ENCODE assay signal across 8 cellular contexts in genomic region chr19:6373096-6373812, GRCh38. TPM values are rescaled to one million over a fixed set of nuclear protein-coding genes. Genes with fewer than 3 reads are reported as not detected.
DNase-seq lines count a peak whose midpoint lies in the region; ATAC-seq and TF ChIP-seq lines count a peak whose summit lies in the region.

No MANE protein-coding gene starts in this region.

- peak overlapping the region; percentile 97 for H3K27ac ChIP-seq in colonic mucosa

- peak overlapping the region; percentile 82 for H3K4me3 ChIP-seq in colonic mucosa

- H3K9me3 ChIP-seq in colonic mucosa = no peaks in the 10 kb centered on the region

- peaks cover 11% of the 10 kb centered on the region for H3K4me1 Mint-ChIP-seq in activated CD4-positive, alpha-beta T cell treated with anti-CD3 and anti-CD28 coated beads, Interleukin-2, amount 10 ng/mL, durations not matched to agents 24 days and 14 days

- peaks cover 14% of the 10 kb centered on the region for H3K36me3 Mint-ChIP-seq in activated CD4-positive, alpha-beta T cell treated with anti-CD3 and anti-CD28 coated beads, Interleukin-2, amount 10 ng/mL, durations not matched to agents 24 days and 14 days (ENCODE audit: low read depth)

- no peaks in the 10 kb centered on the region for H3K9me3 Mint-ChIP-seq in activated CD4-positive, alpha-beta T cell treated with anti-CD3 and anti-CD28 coated beads, Interleukin-2, amount 10 ng/mL, durations not matched to agents 24 days and 14 days

- H3K36me3 ChIP-seq in colonic mucosa = no peaks in the 10 kb centered on the region

- H3K9ac ChIP-seq in colonic mucosa (ENCODE audit: low read depth in 2 of 2, low read length in 2 of 2) = peak overlapping the region; percentile 89 to 99

- intact Hi-C loops in activated CD4-positive, alpha-beta T cell treated with anti-CD3 and anti-CD28 coated beads, Interleukin-2, amount 10 ng/mL, durations not matched to agents 24 days and 14 days (cut with micrococcal nuclease) = loop anchor here (1.0 to 5.0 kb wide), 4 partner anchors 20 to 686 kb away; partner anchors contain the start of genes GPR108 and GTF2F1
- intact Hi-C loops in colonic mucosa (cut with DNase I) = no loop called here

- TF ChIP-seq CTCF in colonic mucosa (IDR thresholded peaks at IDR 0.05) = no peak

- H3K27me3 ChIP-seq in colonic mucosa = no peaks in the 10 kb centered on the region

- no peaks in the 10 kb centered on the region for H3K27me3 Mint-ChIP-seq in activated CD4-positive, alpha-beta T cell treated with anti-CD3 and anti-CD28 coated beads, Interleukin-2, amount 10 ng/mL, durations not matched to agents 24 days and 14 days

- H3K27ac Mint-ChIP-seq in activated CD4-positive, alpha-beta T cell treated with anti-CD3 and anti-CD28 coated beads, Interleukin-2, amount 10 ng/mL, durations not matched to agents 24 days and 14 days = peak overlapping the region; percentile 94

- H3K4me1 ChIP-seq in colonic mucosa = no peaks in the 10 kb centered on the region

- ATAC-seq in GM19372 (IDR thresholded peaks at IDR 0.05; ENCODE audit: low read depth, unreplicated experiment) (peak; percentile 62), HG03521 (IDR thresholded peaks at IDR 0.05; ENCODE audit: unreplicated experiment) (peak; percentile 61), left lobe of liver (peak; percentile 79)

- DNase-seq in AG20443 (ENCODE audit: low spot score) (peak; percentile 97), NCI-H526 treated with DMSO at 0.1 percent for 48 hours (lab: John Stamatoyannopoulos, UW) (peak; percentile 73), colonic mucosa (peak; percentile 99), left lobe of liver (ENCODE audit: low spot score) (peak; percentile 98)
- peak; percentile 100 for DNase-seq in activated CD4-positive, alpha-beta T cell treated with anti-CD3 and anti-CD28 coated beads, Interleukin-2, amount 10 ng/mL, durations not matched to agents 24 days and 14 days
- peak; percentile 99 to 100 for DNase-seq in stimulated activated CD4-positive, alpha-beta T cell treated with anti-CD3 and anti-CD28 coated beads, Interleukin-1b, Interleukin-23, amount 100 ng/mL, for 4 hours (ENCODE audit: low read depth in 2 of 2)

- H3K4me3 Mint-ChIP-seq in activated CD4-positive, alpha-beta T cell treated with anti-CD3 and anti-CD28 coated beads, Interleukin-2, amount 10 ng/mL, durations not matched to agents 24 days and 14 days = peak overlapping the region; percentile 92

RNA-seq across cellular contexts. Expression of gene ALKBH7, which starts 0.7 kb away (rescaled TPM):
- 23.9 and 25.0 TPM in 2 replicates for total RNA-seq in activated CD4-positive, alpha-beta T cell treated with anti-CD3 and anti-CD28 coated beads, Interleukin-2, amount 10 ng/mL, durations not matched to agents 24 days and 14 days
- 100 to 1,000 TPM; 135 to 150 TPM for total RNA-seq in colonic mucosa
- 83.9 TPM for total RNA-seq in left lobe of liver

RNA-seq across cellular contexts. Expression of gene PSPN, which starts 2.5 kb away (rescaled TPM):
- total RNA-seq in activated CD4-positive, alpha-beta T cell treated with anti-CD3 and anti-CD28 coated beads, Interleukin-2, amount 10 ng/mL, durations not matched to agents 24 days and 14 days = 1.5 and 1.8 TPM in 2 replicates
- total RNA-seq in colonic mucosa (1 to 10 TPM; 1.7 to 6.0 TPM), left lobe of liver (1.3 TPM)

RNA-seq across cellular contexts. Expression of gene CLPP, which starts 11.9 kb away (rescaled TPM):
- 190 and 192 TPM in 2 replicates for total RNA-seq in activated CD4-positive, alpha-beta T cell treated with anti-CD3 and anti-CD28 coated beads, Interleukin-2, amount 10 ng/mL, durations not matched to agents 24 days and 14 days
- total RNA-seq in colonic mucosa = 100 to 1,000 TPM in 1 of 2 donors, 10 to 100 TPM in 1; 70.0 to 122 TPM
- total RNA-seq in left lobe of liver = 63.0 TPM

RNA-seq across cellular contexts. Expression of gene GTF2F1, which starts 19.7 kb away (rescaled TPM):
- 60.7 and 63.5 TPM in 2 replicates for total RNA-seq in activated CD4-positive, alpha-beta T cell treated with anti-CD3 and anti-CD28 coated beads, Interleukin-2, amount 10 ng/mL, durations not matched to agents 24 days and 14 days
- total RNA-seq in colonic mucosa (10 to 100 TPM; 58.2 to 73.6 TPM), left lobe of liver (18.7 TPM)

RNA-seq across cellular contexts. Expression of gene ACER1, which starts 39.8 kb away (rescaled TPM):
- 0.28 TPM in 1 of 2 replicates, not detected in the other for total RNA-seq in activated CD4-positive, alpha-beta T cell treated with anti-CD3 and anti-CD28 coated beads, Interleukin-2, amount 10 ng/mL, durations not matched to agents 24 days and 14 days
- total RNA-seq in colonic mucosa = not detected
- total RNA-seq in left lobe of liver = 0.88 TPM

Comparison
In these comparisons a context has a peak if more than half of its experiments do, and no peak if none do; other contexts are left out.
1. Peak in every context shown above with its lines: DNase-seq, ATAC-seq, H3K4me3 ChIP-seq and H3K27ac ChIP-seq.